9 cellular contexts compared by ENCODE assay signal in genomic region chr1:15046487-15047165, GRCh38.
DNase-seq lines count a peak whose midpoint lies in the region; ATAC-seq, FAIRE-seq and TF ChIP-seq lines count a peak whose summit lies in the region.
"Had no signal": no experiment of that assay in that cellular context is flagged by ENCODE, and none has a peak within 500 bp of the region (broad histone marks: within the 10 kb centered on the region; RNA-seq: fewer than 3 reads in every experiment).

No MANE protein-coding gene starts in this region.

- no peak overlapping the region for H2AFZ ChIP-seq in KMS-11 (ENCODE audit: low read depth)

- peak; percentile 83 for TF ChIP-seq CTCF in KMS-11 (conservative IDR thresholded peaks at IDR 0.05; ENCODE audit: low read depth, low read length)
- peak; percentile 42 to 87 (median 77) for TF ChIP-seq CTCF in spleen (IDR thresholded peaks at IDR 0.05 in 8 of 11, conservative IDR thresholded peaks at IDR 0.05 in 3 of 11)

- no peaks in the 10 kb centered on the region for H3K4me1 ChIP-seq in KMS-11 (ENCODE audit: low read depth, poor library complexity, severe bottlenecking)
- H3K4me1 ChIP-seq in spleen, result peaks cover 0 to 64% (median 32%) of the 10 kb centered on the region in 6 donors

- TF ChIP-seq POLR2A in spleen (IDR thresholded peaks at IDR 0.05), result no peak

- H3K27ac Mint-ChIP-seq in immature natural killer cell, result no peak overlapping the region

- H3K4me1 Mint-ChIP-seq in immature natural killer cell, result no peaks in the 10 kb centered on the region

- H3K79me2 ChIP-seq in KMS-11 (ENCODE audit: insufficient read depth, low read depth), result no peaks in the 10 kb centered on the region

- no peak overlapping the region for H3K4me3 Mint-ChIP-seq in immature natural killer cell

- no peaks in the 10 kb centered on the region for H3K9me3 ChIP-seq in spleen

- no peaks in the 10 kb centered on the region for H3K9me3 Mint-ChIP-seq in immature natural killer cell

- H3K36me3 Mint-ChIP-seq in immature natural killer cell, result no peaks in the 10 kb centered on the region

- no peaks in the 10 kb centered on the region for H4K20me1 ChIP-seq in KMS-11 (ENCODE audit: insufficient read depth)

- no peak overlapping the region for H3K4me2 ChIP-seq in KMS-11

- peak; percentile 23 for FAIRE-seq in G401.6 (lab: Jason Lieb, UNC)
- FAIRE-seq: endometrium had no signal

- DNase-seq in T1000 (lab: John Stamatoyannopoulos, UW), result peak; percentile 62
- DNase-seq in brain pericyte (ENCODE audit: low read depth, low spot score), result peak; percentile 45
- peak; percentile 54 to 61 (median 58) for DNase-seq in immature natural killer cell
- DNase-seq in spleen, result peak; percentile 83

- ATAC-seq in GM21737 (IDR thresholded peaks at IDR 0.05; ENCODE audit: unreplicated experiment) (no peak), GM18861 (IDR thresholded peaks at IDR 0.05; ENCODE audit: unreplicated experiment) (no peak)

- WGBS in spleen, 5 donors, result 41 to 56% (median 41%) methylated on average over 10 to 14 of the region's 14 CpGs

- peaks cover 0 to 4% (median 2%) of the 10 kb centered on the region in 3 donors for H3K27me3 Mint-ChIP-seq in immature natural killer cell (ENCODE audit: low read depth in 3 of 3)

- no peaks in the 10 kb centered on the region for H3K36me3 ChIP-seq in KMS-11 (ENCODE audit: insufficient read depth)
- H3K36me3 ChIP-seq in spleen, result peaks cover 0 to 64% (median 0%) of the 10 kb centered on the region in 6 donors

- H3K27ac ChIP-seq in KMS-11 (no peak overlapping the region), spleen (peak overlapping the region in 5 of 8 donors; percentile 15 to 65 (median 43))

- no peak overlapping the region for H3K9ac ChIP-seq in KMS-11

- H3K4me3 ChIP-seq in KMS-11 (IDR thresholded peaks at IDR 0.05; ENCODE audit: insufficient read depth, low read depth, low read length), result no peak overlapping the region
- H3K4me3 ChIP-seq in spleen, result no peak overlapping the region

- intact Hi-C loops in spleen (cut with DNase I; ENCODE audit: low total_unique reads), result no loop called here

- H3K27me3 ChIP-seq in KMS-11 (ENCODE audit: insufficient read depth, low read depth) (no peaks in the 10 kb centered on the region), spleen (replicated peaks in 1 of 7) (no peaks in the 10 kb centered on the region)
